21 cellular contexts compared by ENCODE assay signal in the genomic region with DNA sequence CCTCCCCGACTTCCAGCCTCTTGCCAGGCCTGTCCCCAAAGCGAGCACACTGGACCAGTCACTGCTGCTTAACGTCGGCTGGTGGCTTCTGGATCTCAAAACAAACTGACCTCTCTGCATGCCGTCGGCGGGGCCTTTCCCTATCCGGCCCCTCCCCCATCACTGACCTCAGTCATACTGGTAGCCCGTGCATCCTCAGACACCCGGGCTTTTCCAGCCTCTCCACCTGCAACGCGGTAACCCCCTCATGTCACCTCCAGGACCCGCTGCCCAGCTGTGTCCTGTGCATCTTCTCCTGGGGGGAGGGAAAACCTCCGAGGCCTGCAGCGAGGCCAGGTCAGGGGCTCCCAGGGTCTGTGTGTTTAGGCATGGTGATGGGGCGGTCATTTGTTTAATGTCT.
DNase-seq lines count a peak whose midpoint lies in the region; ATAC-seq, FAIRE-seq and TF ChIP-seq lines count a peak whose summit lies in the region.
"Had no signal": no experiment of that assay in that cellular context is flagged by ENCODE, and none has a peak within 500 bp of the region (broad histone marks: within the 10 kb centered on the region; RNA-seq: fewer than 3 reads in every experiment).

No MANE protein-coding gene starts in this region.

- DNase-seq in AG04450 (ENCODE audit: low read depth, low spot score) (no peak), GM23248 (no peak), astrocyte (ENCODE audit: low read depth) (no peak), trophoblast cell (no peak), transverse colon (no peak), NOMO-1 (lab: John Stamatoyannopoulos, UW; ENCODE audit: unreplicated experiment in 2 of 2) (no peak)
- DNase-seq: activated CD4-positive, alpha-beta T cell treated with anti-CD3 and anti-CD28 coated beads, Interleukin-2, amount 50 U/mL, for 48 hours; activated effector memory CD4-positive, alpha-beta T cell treated with anti-CD3 and anti-CD28 coated beads, Interleukin-2, amount 50 U/mL, for 16 hours; CD4-positive, alpha-beta memory T cell; Kasumi-1; left ventricle myocardium superior; NCI-H1436; NCI-H2107; NCI-H82; occipital lobe; stimulated activated CD8-positive, alpha-beta memory T cell treated with anti-CD3 and anti-CD28 coated beads, Interleukin-4, amount 100 ng/mL, for 48 hours had no signal

- no peak overlapping the region for H4K91ac ChIP-seq in trophoblast cell (ENCODE audit: low read depth, low read length)

- H3K79me1 ChIP-seq in trophoblast cell (ENCODE audit: low read length), result peaks cover 13% of the 10 kb centered on the region

- no peak overlapping the region for H4K8ac ChIP-seq in trophoblast cell (ENCODE audit: low read depth, low read length)

- H3K9me3 ChIP-seq in AG04450 (ENCODE audit: control insufficient read depth, insufficient read depth, low read length) (peaks cover 3% of the 10 kb centered on the region; the same call in 1 of the 2 replicates), GM23248 (ENCODE audit: low read depth) (no peaks in the 10 kb centered on the region), astrocyte (ENCODE audit: insufficient read depth, low read depth, low read length) (no peaks in the 10 kb centered on the region), trophoblast cell (ENCODE audit: insufficient read depth, low read depth, low read length) (no peaks in the 10 kb centered on the region), transverse colon (no peaks in the 10 kb centered on the region)

- POLR2A ChIA-PET in AG04450 (lab: Yijun Ruan, JAX), result interaction anchor here (0.6 kb wide), 1 partner anchor 399 kb away, joined by 5 read pairs; no protein-coding TSS in a partner anchor

- H2AFZ ChIP-seq in GM23248 (no peak overlapping the region), astrocyte (ENCODE audit: low read depth, low read length) (no peak overlapping the region), trophoblast cell (ENCODE audit: insufficient read depth, low read length, poor library complexity) (no peak overlapping the region)

- H3F3A ChIP-seq in GM23248 (ENCODE audit: insufficient read depth), result peaks cover 18% of the 10 kb centered on the region

- H3K27me3 ChIP-seq in AG04450 (ENCODE audit: control insufficient read depth, insufficient read depth, low read length), result no peaks in the 10 kb centered on the region
- no peaks in the 10 kb centered on the region for H3K27me3 ChIP-seq in GM23248 (replicated peaks; ENCODE audit: insufficient read depth)
- H3K27me3 ChIP-seq in astrocyte (ENCODE audit: insufficient read depth, low read length), result no peaks in the 10 kb centered on the region
- no peaks in the 10 kb centered on the region for H3K27me3 ChIP-seq in trophoblast cell (ENCODE audit: insufficient read depth, low read length)
- no peaks in the 10 kb centered on the region for H3K27me3 ChIP-seq in transverse colon
- H3K27me3 ChIP-seq: brain microvascular endothelial cell had no signal

- no peak overlapping the region for H2BK5ac ChIP-seq in trophoblast cell (ENCODE audit: low read depth, low read length, poor library complexity)

- CTCF ChIA-PET in AG04450 (lab: Charles Lee), result no interaction called here

- peak overlapping the region; percentile 72 for H3K27ac Mint-ChIP-seq in astrocyte (ENCODE audit: unreplicated experiment)
- H3K27ac Mint-ChIP-seq: type B pancreatic cell had no signal

- H3K18ac ChIP-seq in trophoblast cell (ENCODE audit: low read length), result peak overlapping the region; percentile 18

- H3K27ac ChIP-seq in AG04450 (ENCODE audit: low read depth, low read length), result peak overlapping the region; percentile 73
- 0 out of 2 replicates have a peak overlapping the region, but pooled peaks have one; percentile 67 for H3K27ac ChIP-seq in GM23248
- H3K27ac ChIP-seq in astrocyte (ENCODE audit: low read depth, low read length), result no peak overlapping the region
- no peak overlapping the region for H3K27ac ChIP-seq in trophoblast cell (ENCODE audit: low read depth, low read length)
- H3K27ac ChIP-seq in transverse colon, result no peak overlapping the region

- H3K14ac ChIP-seq in trophoblast cell (ENCODE audit: low read length), result no peak overlapping the region

- H3K9me2 ChIP-seq in GM23248 (ENCODE audit: insufficient read depth), result no peaks in the 10 kb centered on the region

- in situ Hi-C loops in GM23248 (cut with MboI) (no loop called here), transverse colon (cut with MboI; ENCODE audit: low pct_ligation_motif_present in 1 of 4, low pct_unique_long_range_greater_than_20kb in 1 of 4, low sequenced_read_pairs in 3 of 4) (loop anchor here in 1 of 4 donors (25.0 kb wide), 1 partner anchor 416 kb away; no protein-coding TSS in a partner anchor)

- no peak overlapping the region for H3K4me3 Mint-ChIP-seq in astrocyte (ENCODE audit: unreplicated experiment)
- H3K4me3 Mint-ChIP-seq: CD4-positive, alpha-beta memory T cell; type B pancreatic cell had no signal

- H3K23ac ChIP-seq in trophoblast cell (ENCODE audit: low read length), result no peak overlapping the region

- H3K27me3 Mint-ChIP-seq in astrocyte (ENCODE audit: low read depth, unreplicated experiment), result no peaks in the 10 kb centered on the region
- H3K27me3 Mint-ChIP-seq: CD4-positive, alpha-beta memory T cell; type B pancreatic cell had no signal

- no peak overlapping the region for H3K4me2 ChIP-seq in GM23248 (ENCODE audit: unreplicated experiment)
- no peak overlapping the region for H3K4me2 ChIP-seq in astrocyte (ENCODE audit: low read length)
- H3K4me2 ChIP-seq in trophoblast cell (ENCODE audit: low read length), result no peak overlapping the region

- no peak overlapping the region for H3K4me3 ChIP-seq in AG04450 (ENCODE audit: low read depth, low read length)
- no peak overlapping the region for H3K4me3 ChIP-seq in GM23248
- H3K4me3 ChIP-seq in astrocyte (ENCODE audit: insufficient read depth, low read depth, low read length), result no peak overlapping the region
- H3K4me3 ChIP-seq in trophoblast cell (ENCODE audit: low read depth, low read length), result no peak overlapping the region
- H3K4me3 ChIP-seq in transverse colon, result no peak overlapping the region
- H3K4me3 ChIP-seq: GM12878 had no signal

- H3K4me1 ChIP-seq in GM23248 (ENCODE audit: insufficient read depth) (peaks cover 32% of the 10 kb centered on the region), astrocyte (ENCODE audit: insufficient read depth, low read length) (peaks cover 19% of the 10 kb centered on the region), trophoblast cell (ENCODE audit: control insufficient read depth in 1 of 2, insufficient read depth in 2 of 2, low read length in 2 of 2) (peaks cover 18 to 21% of the 10 kb centered on the region in 2 experiments), transverse colon (peaks cover 0 to 17% (median 10%) of the 10 kb centered on the region in 4 donors)

- H4K20me1 ChIP-seq in GM23248 (ENCODE audit: insufficient read depth) (no peaks in the 10 kb centered on the region), astrocyte (ENCODE audit: insufficient read depth, low read length) (no peaks in the 10 kb centered on the region)

- peak overlapping the region; percentile 9 for H2AK5ac ChIP-seq in trophoblast cell (ENCODE audit: low read length)

- TF ChIP-seq EP300 in transverse colon (IDR thresholded peaks at IDR 0.05; ENCODE audit: low read depth), result no peak

- no peaks in the 10 kb centered on the region for H3K9me3 Mint-ChIP-seq in astrocyte (ENCODE audit: unreplicated experiment)
- H3K9me3 Mint-ChIP-seq: CD4-positive, alpha-beta memory T cell; type B pancreatic cell had no signal

- H3K79me2 ChIP-seq in GM23248 (ENCODE audit: insufficient read depth) (no peaks in the 10 kb centered on the region), astrocyte (ENCODE audit: insufficient read depth, low read length) (no peaks in the 10 kb centered on the region), trophoblast cell (ENCODE audit: control insufficient read depth, insufficient read depth, low read length, poor library complexity) (no peaks in the 10 kb centered on the region)

- intact Hi-C loops in transverse colon (cut with DNase I; ENCODE audit: low total_unique reads), result no loop called here

- no peak overlapping the region for H3K9ac ChIP-seq in GM23248
- no peak overlapping the region for H3K9ac ChIP-seq in astrocyte (ENCODE audit: low read length)
- no peak overlapping the region for H3K9ac ChIP-seq in trophoblast cell (ENCODE audit: low read length)

- H2BK12ac ChIP-seq in trophoblast cell (ENCODE audit: low read length), result no peak overlapping the region

- no peaks in the 10 kb centered on the region for H3K36me3 ChIP-seq in GM23248 (ENCODE audit: low read depth)
- no peaks in the 10 kb centered on the region for H3K36me3 ChIP-seq in astrocyte (ENCODE audit: insufficient read depth, low read length)
- H3K36me3 ChIP-seq in trophoblast cell (ENCODE audit: control insufficient read depth in 1 of 2, insufficient read depth in 2 of 2, low read length in 2 of 2), result peaks cover 0 to 4% of the 10 kb centered on the region in 2 experiments
- H3K36me3 ChIP-seq in transverse colon, result no peaks in the 10 kb centered on the region
- H3K36me3 ChIP-seq: brain microvascular endothelial cell had no signal

- FAIRE-seq in astrocyte (lab: Jason Lieb, UNC), result no peak
- FAIRE-seq: GM12878, HepG2 had no signal

- 87 to 91% methylated on average over 11 to 16 of the region's 16 CpGs for WGBS in GM23248 (ENCODE audit: low coverage in 1 of 2, low lambda C conversion rate in 2 of 2, missing lambda C conversion rate in 2 of 2), 2 experiments
- WGBS in trophoblast cell (ENCODE audit: extremely low coverage, insufficient coverage, insufficient read length), result no CpG with 5 or more reads among the region's 16 CpGs
- 63 to 76% methylated on average over 10 to 16 of the region's 16 CpGs for WGBS in transverse colon (ENCODE audit: low coverage in 1 of 2), 2 donors

- H3K36me3 Mint-ChIP-seq in astrocyte (ENCODE audit: low read depth, unreplicated experiment), result peaks cover 15% of the 10 kb centered on the region

- no peak for ATAC-seq in HG02970 (IDR thresholded peaks at IDR 0.05; ENCODE audit: low FRiP score, unreplicated experiment)
- ATAC-seq: GM12878, HepG2, left ventricle myocardium superior had no signal

- no peak overlapping the region for H3K4ac ChIP-seq in trophoblast cell (ENCODE audit: low read depth, low read length)

- peaks cover 14% of the 10 kb centered on the region for H3K4me1 Mint-ChIP-seq in astrocyte (ENCODE audit: low read depth, unreplicated experiment)

- H4K12ac ChIP-seq in trophoblast cell (ENCODE audit: low read depth, low read length), result no peak overlapping the region

- no peak for TF ChIP-seq POLR2A in transverse colon (IDR thresholded peaks at IDR 0.05)

- no peak overlapping the region for H2BK120ac ChIP-seq in trophoblast cell (ENCODE audit: insufficient read depth, low read length, poor library complexity)

- TF ChIP-seq CTCF in AG04450 (IDR thresholded peaks at IDR 0.05; ENCODE audit: low read depth, low read length) (no peak), astrocyte (IDR thresholded peaks at IDR 0.05; ENCODE audit: insufficient read depth, low read depth, low read length) (no peak), transverse colon (IDR thresholded peaks at IDR 0.05) (no peak)

Comparison
In these comparisons a context has a peak if more than half of its experiments do, and no peak if none do; other contexts are left out.
1. H3K27ac ChIP-seq: peak in AG04450 (single experiment) and GM23248 (single experiment); none in astrocyte (single experiment), trophoblast cell (single experiment) and transverse colon (0 of 4).